Comparison of ENCODE assay signal across 31 cellular contexts in genomic region chr13:103795892-103796478, GRCh38.
"Had no signal": no experiment of that assay in that cellular context is flagged by ENCODE, and none has a peak within 500 bp of the region (broad histone marks: within the 10 kb centered on the region; RNA-seq: fewer than 3 reads in every experiment).

No MANE protein-coding gene starts in this region.

- H3K27ac ChIP-seq: adrenal gland, body of pancreas, brain microvascular endothelial cell, breast epithelium, VCaP had no signal

- DNase-seq: activated B cell treated with CpG ODN at 0.5 μM for 24 hours; activated CD4-positive, alpha-beta memory T cell treated with anti-CD3 and anti-CD28 coated beads for 36 hours; activated CD4-positive, alpha-beta T cell treated with anti-CD3 and anti-CD28 coated beads for 4 hours; activated CD4-positive, alpha-beta T cell treated with anti-CD3 and anti-CD28 coated beads, Interleukin-2, amount 10 ng/mL, durations not matched to agents 24 days and 14 days; activated CD4-positive, alpha-beta T cell treated with anti-CD3 and anti-CD28 coated beads, Interleukin-2, amount 50 U/mL, for 1 hour; activated CD4-positive, alpha-beta T cell treated with anti-CD3 and anti-CD28 coated beads, Interleukin-2, amount 50 U/mL, for 4 hours; activated CD4-positive, CD25-positive, alpha-beta regulatory T cell treated with anti-CD3 and anti-CD28 coated beads, Interleukin-2, amount 50 U/mL, for 72 hours; activated CD8-positive, alpha-beta memory T cell treated with anti-CD3 and anti-CD28 coated beads, Interleukin-2, amount 50 U/mL, for 4 hours; activated CD8-positive, alpha-beta T cell treated with anti-CD3 and anti-CD28 coated beads for 36 hours; activated effector memory CD4-positive, alpha-beta T cell treated with anti-CD3 and anti-CD28 coated beads, Interleukin-2, amount 50 U/mL, for 16 hours; activated gamma-delta T cell treated with Interleukin-2 at 50 U/mL for 16 hours; activated naive CD4-positive, alpha-beta T cell; activated naive CD4-positive, alpha-beta T cell treated with anti-CD3 and anti-CD28 coated beads for 36 hours; activated naive CD4-positive, alpha-beta T cell treated with anti-CD3 and anti-CD28 coated beads, Interleukin-2, amount 50 U/mL, for 16 hours; activated naive CD8-positive, alpha-beta T cell treated with anti-CD3 and anti-CD28 coated beads for 36 hours; activated T-cell treated with anti-CD3 and anti-CD28 coated beads for 4 hours; activated T-cell treated with anti-CD3 and anti-CD28 coated beads, Interleukin-2, amount 50 U/mL, for 1 hour; activated T-cell treated with anti-CD3 and anti-CD28 coated beads, Interleukin-2, amount 50 U/mL, for 4 hours; activated T-cell treated with anti-CD3 and anti-CD28 coated beads, Interleukin-2, amount 50 U/mL, for 72 hours; adrenal gland; amniotic stem cell; aorta; body of pancreas; brain microvascular endothelial cell; central memory CD4-positive, alpha-beta T cell; T-helper 2 cell; T-helper 9 cell had no signal

- H3K27me3 ChIP-seq: adrenal gland, body of pancreas, brain microvascular endothelial cell, breast epithelium had no signal

- ATAC-seq: activated CD8-positive, alpha-beta T cell treated with anti-CD3 and anti-CD28 coated beads for 36 hours; activated naive CD4-positive, alpha-beta T cell treated with anti-CD3 and anti-CD28 coated beads, Interleukin-2, amount 50 U/mL, for 72 hours; activated T-cell treated with anti-CD3 and anti-CD28 coated beads, Interleukin-2, amount 50 U/mL, for 4 hours; activated T-cell treated with anti-CD3 and anti-CD28 coated beads, Interleukin-2, amount 50 U/mL, for 72 hours; activated T-helper 17 cell treated with anti-CD3 and anti-CD28 coated beads, Interleukin-2, amount 50 U/mL, for 72 hours; body of pancreas had no signal

- H3K4me3 ChIP-seq: adrenal gland, body of pancreas, breast epithelium had no signal

- H3K9me3 ChIP-seq: adrenal gland, body of pancreas, breast epithelium had no signal

- H3K4me1 ChIP-seq: adrenal gland, body of pancreas, breast epithelium had no signal

- H3K36me3 ChIP-seq: adrenal gland, brain microvascular endothelial cell, breast epithelium had no signal
